In genomic region chr14:23618415-23618988, GRCh38 we compare ENCODE assay signal across 23 cellular contexts. TPM values are rescaled to one million over a fixed set of nuclear protein-coding genes. Genes with fewer than 3 reads are reported as not detected.
"Had no signal": no experiment of that assay in that cellular context is flagged by ENCODE, and none has a peak within 500 bp of the region (broad histone marks: within the 10 kb centered on the region; RNA-seq: fewer than 3 reads in every experiment).

No MANE protein-coding gene starts in this region.

- H3K9ac ChIP-seq: SK-N-SH had no signal

- H3K27me3 ChIP-seq: MG63 had no signal

- H3K4me3 ChIP-seq: MG63 had no signal

- H3K36me3 ChIP-seq: MG63 had no signal

- DNase-seq: IMR-90, Karpas-422, KG1, MG63, NCI-H1092, NCI-H1105 treated with DMSO at 0.1 percent for 48 hours, NCI-H1417 treated with DMSO at 0.1 percent for 48 hours, NCI-H146, NCI-H1694 treated with DMSO at 0.1 percent for 48 hours, NCI-H1930, NCI-H2081, NCI-H2107, NCI-H2227 treated with DMSO at 0.1 percent for 48 hours, NCI-H510A, NCI-H524 treated with DMSO at 0.1 percent for 48 hours, NCI-H69, NCI-H774, Right ventricle myocardium superior, RPMI8226, SIG-M5, SK-N-SH had no signal

- H3K9me3 ChIP-seq: MG63, SK-N-SH had no signal

RNA-seq across cellular contexts. Expression of gene DHRS2, which starts 17.7 kb away (rescaled TPM):
- total RNA-seq: Right ventricle myocardium superior had no signal

RNA-seq across cellular contexts. Expression of gene JPH4, which starts 39.9 kb away (rescaled TPM):
- total RNA-seq: HT-29, IMR-90, SK-MEL-5 had no signal
- polyA plus RNA-seq: IMR-90 had no signal
